In the genomic region with DNA sequence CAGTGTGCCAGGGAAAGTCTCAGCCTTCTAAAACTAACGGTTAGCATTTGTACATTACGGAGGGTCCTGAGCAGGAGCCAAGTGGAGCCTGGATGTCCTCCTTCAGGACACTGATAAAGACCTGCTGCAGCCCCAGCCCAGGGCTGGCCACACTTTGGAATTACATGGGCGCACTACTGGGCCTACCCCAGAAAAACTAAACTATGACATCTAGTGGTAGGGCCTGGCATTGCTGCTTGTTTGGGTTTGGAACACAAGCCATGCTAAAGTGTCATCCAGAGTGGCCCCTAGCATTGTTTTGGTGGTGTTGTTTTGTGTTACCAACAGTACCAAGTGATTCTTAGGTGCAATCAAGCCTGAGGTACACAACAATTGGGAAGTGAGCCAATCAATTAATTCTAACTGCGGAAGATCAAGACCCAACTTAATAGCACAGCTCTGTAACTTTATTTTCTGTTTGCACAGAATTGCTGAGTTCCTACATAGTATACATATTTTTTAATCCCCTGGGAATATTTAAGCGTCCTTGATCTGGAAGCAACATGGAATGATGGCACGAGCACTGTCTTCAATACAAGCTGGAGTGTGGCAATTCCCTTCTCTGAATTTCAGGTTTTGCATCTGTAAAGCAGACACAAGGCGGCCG, we compare ENCODE assay signal across 8 cellular contexts.
DNase-seq lines count a peak whose midpoint lies in the region; ATAC-seq and TF ChIP-seq lines count a peak whose summit lies in the region.

No MANE protein-coding gene starts in this region.

- no peak overlapping the region for H3K27ac Mint-ChIP-seq in osteocyte (ENCODE audit: unreplicated experiment)

- peak; percentile 98 for TF ChIP-seq CTCF in AG10803 (conservative IDR thresholded peaks at IDR 0.05; ENCODE audit: low read length)
- TF ChIP-seq CTCF in GM12864 (IDR thresholded peaks at IDR 0.05; ENCODE audit: low read depth, low read length, missing control alignments) = peak; percentile 94
- peak; percentile 87 for TF ChIP-seq CTCF in osteocyte (IDR thresholded peaks at IDR 0.05)

- no peak overlapping the region for H3K4me3 Mint-ChIP-seq in osteocyte (ENCODE audit: unreplicated experiment)

- no peaks in the 10 kb centered on the region for H3K9me3 Mint-ChIP-seq in osteocyte (ENCODE audit: unreplicated experiment)

- H3K4me1 Mint-ChIP-seq in osteocyte (ENCODE audit: unreplicated experiment) = no peaks in the 10 kb centered on the region

- no peaks in the 10 kb centered on the region for H3K27me3 Mint-ChIP-seq in osteocyte (ENCODE audit: unreplicated experiment)

- no peak overlapping the region for H3K4me3 ChIP-seq in AG10803 (ENCODE audit: low read length)
- H3K4me3 ChIP-seq in GM12864 (ENCODE audit: low read depth, low read length) = no peak overlapping the region

- H3K36me3 Mint-ChIP-seq in osteocyte (ENCODE audit: unreplicated experiment) = no peaks in the 10 kb centered on the region

- ATAC-seq in GM21825 (IDR thresholded peaks at IDR 0.05; ENCODE audit: unreplicated experiment) (no peak), GM21723 (IDR thresholded peaks at IDR 0.05; ENCODE audit: unreplicated experiment) (no peak)

- DNase-seq in AG10803 (ENCODE audit: low read depth) = peak; percentile 47
- peak; percentile 29 for DNase-seq in GM12864 (ENCODE audit: low read depth)
- peak; percentile 13 for DNase-seq in NCI-H1105 (lab: John Stamatoyannopoulos, UW)
- DNase-seq in activated CD8-positive, alpha-beta memory T cell treated with anti-CD3 and anti-CD28 coated beads, Interleukin-2, amount 50 U/mL, for 4 hours = peak; percentile 15
- DNase-seq in glomerular visceral epithelial cell (ENCODE audit: extremely low spot score) = peak; percentile 59
- DNase-seq in osteocyte (ENCODE audit: extremely low spot score, unreplicated experiment) = peak; percentile 87

Comparison
In these comparisons a context has a peak if more than half of its experiments do, and no peak if none do; other contexts are left out.
1. DNase-seq: peak in every context shown above with its lines; median percentile 87 in osteocyte; 59 in glomerular visceral epithelial cell; 47 in AG10803; 29 in GM12864; 15 in activated CD8-positive, alpha-beta memory T cell treated with anti-CD3 and anti-CD28 coated beads, Interleukin-2, amount 50 U/mL, for 4 hours; 13 in NCI-H1105.